In genomic region chr9:109875495-109875894, GRCh38 we compare ENCODE assay signal across 2 cellular contexts.
TF ChIP-seq lines count a peak whose summit lies in the region.

No MANE protein-coding gene starts in this region.

TF ChIP-seq in GM23338, 12 proteins besides CTCF, POLR2A, EP300 and RAD21 (continued from another document):
- TF ChIP-seq ZNF462 (CRISPR knock-in tag; IDR thresholded peaks at IDR 0.05): 0 out of 2 replicates have a peak, but pooled peaks have one; percentile 36

TF ChIP-seq in WTC11, 78 proteins besides CTCF, POLR2A, EP300 and RAD21 (continued from another document):
- TF ChIP-seq ATF2 (CRISPR knock-in tag; IDR thresholded peaks at IDR 0.05; ENCODE audit: borderline replicate concordance, low read depth) (no peak), EMX1 (CRISPR knock-in tag; IDR thresholded peaks at IDR 0.05) (no peak), GABPB1 (CRISPR knock-in tag; IDR thresholded peaks at IDR 0.05) (no peak), CDX4 (CRISPR knock-in tag; IDR thresholded peaks at IDR 0.05; ENCODE audit: borderline replicate concordance) (no peak), ETV6 (CRISPR knock-in tag; IDR thresholded peaks at IDR 0.05) (no peak), IRF1 (CRISPR knock-in tag; IDR thresholded peaks at IDR 0.05) (no peak), FOXP4 (CRISPR knock-in tag; IDR thresholded peaks at IDR 0.05) (no peak), STAT6 (CRISPR knock-in tag; conservative IDR thresholded peaks at IDR 0.05; ENCODE audit: low read depth) (no peak), PRRX2 (CRISPR knock-in tag; IDR thresholded peaks at IDR 0.05) (no peak)
